ENCODE assay signal across 1 cellular context in genomic region chr9:112112941-112113399, GRCh38.
TF ChIP-seq lines count a peak whose summit lies in the region.

No MANE protein-coding gene starts in this region.

TF ChIP-seq in K562, 482 proteins besides CTCF, POLR2A, EP300 and RAD21 (continued from another document):
- TF ChIP-seq ZNF518B (CRISPR knock-in tag; IDR thresholded peaks at IDR 0.05) (no peak), ZNF589 (CRISPR knock-in tag; IDR thresholded peaks at IDR 0.05; ENCODE audit: low read depth) (no peak), NFE2L1 (tag; IDR thresholded peaks at IDR 0.05; ENCODE audit: borderline replicate concordance, low read depth) (no peak), RUNX1 (IDR thresholded peaks at IDR 0.05; ENCODE audit: low read depth) (no peak), E2F5 (CRISPR knock-in tag; IDR thresholded peaks at IDR 0.05) (no peak), ZNF511 (CRISPR knock-in tag; IDR thresholded peaks at IDR 0.05) (no peak), PKNOX1 (IDR thresholded peaks at IDR 0.05) (no peak), HDAC2 (IDR thresholded peaks at IDR 0.05) (no peak)
